In the genomic region with DNA sequence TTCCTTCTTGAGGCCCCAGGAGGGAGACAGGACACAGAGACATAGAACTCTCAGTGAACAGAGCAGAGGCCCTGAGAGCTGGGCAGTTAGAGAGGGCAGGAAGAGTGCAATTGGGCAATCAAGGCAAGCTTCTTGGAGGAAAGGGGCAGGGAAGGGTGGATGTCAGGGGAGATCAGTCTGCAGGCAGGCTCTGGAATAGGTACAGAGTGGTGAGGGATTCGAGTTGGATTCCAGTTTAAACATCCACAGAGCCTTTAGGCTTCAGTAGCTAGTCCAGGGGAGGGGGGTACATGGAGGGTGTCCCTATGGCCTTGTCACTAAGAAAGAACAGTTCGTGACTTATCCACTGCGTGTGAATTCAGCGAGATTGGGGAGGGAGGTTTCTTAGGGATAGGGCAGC, we compare ENCODE assay signal across 15 cellular contexts. TPM values are rescaled to one million over a fixed set of nuclear protein-coding genes. Genes with fewer than 3 reads are reported as not detected.
"Had no signal": no experiment of that assay in that cellular context is flagged by ENCODE, and none has a peak within 500 bp of the region (broad histone marks: within the 10 kb centered on the region; RNA-seq: fewer than 3 reads in every experiment).

No MANE protein-coding gene starts in this region.

- DNase-seq: activated gamma-delta T cell; activated T-cell treated with anti-CD3 and anti-CD28 coated beads, Interleukin-2, amount 50 U/mL, for 72 hours; effector CD4-positive, alpha-beta T cell; esophagus squamous epithelium; naive thymus-derived CD4-positive, alpha-beta T cell; spleen; stimulated activated naive CD4-positive, alpha-beta T cell had no signal

- H3K9me3 Mint-ChIP-seq: activated T-cell treated with anti-CD3 and anti-CD28 coated beads, Interleukin-2, amount 50 U/mL, for 72 hours; memory B cell had no signal

- H3K27ac Mint-ChIP-seq: activated naive CD8-positive, alpha-beta T cell; activated T-cell treated with anti-CD3 and anti-CD28 coated beads, Interleukin-2, amount 50 U/mL, for 72 hours; memory B cell; naive thymus-derived CD4-positive, alpha-beta T cell had no signal

- H3K36me3 Mint-ChIP-seq: activated naive CD8-positive, alpha-beta T cell; memory B cell; naive thymus-derived CD4-positive, alpha-beta T cell had no signal

- H3K36me3 ChIP-seq: esophagus squamous epithelium, spleen had no signal

- H3K4me3 Mint-ChIP-seq: activated naive CD8-positive, alpha-beta T cell; memory B cell had no signal

- H3K9me3 ChIP-seq: esophagus squamous epithelium, spleen had no signal

- ATAC-seq: activated T-cell treated with anti-CD3 and anti-CD28 coated beads, Interleukin-2, amount 50 U/mL, for 72 hours; naive thymus-derived CD4-positive, alpha-beta T cell had no signal

- H3K27ac ChIP-seq: esophagus squamous epithelium, spleen had no signal

RNA-seq across cellular contexts. Expression of a gene that starts 2.0 kb away (rescaled TPM):
- total RNA-seq: activated CD8-positive, alpha-beta memory T cell treated with anti-CD3 and anti-CD28 coated beads for 36 hours; activated T-cell treated with anti-CD3 and anti-CD28 coated beads, Interleukin-2, amount 50 U/mL, for 72 hours; cerebellum; esophagus squamous epithelium; liver; mucosa of gallbladder; naive thymus-derived CD4-positive, alpha-beta T cell; renal cortical epithelial cell; spleen; ureter had no signal
- polyA plus RNA-seq: naive thymus-derived CD4-positive, alpha-beta T cell; spleen had no signal

RNA-seq across cellular contexts. Expression of a gene that starts 9.5 kb away (rescaled TPM):
- total RNA-seq: activated CD8-positive, alpha-beta memory T cell treated with anti-CD3 and anti-CD28 coated beads for 36 hours; activated T-cell treated with anti-CD3 and anti-CD28 coated beads, Interleukin-2, amount 50 U/mL, for 72 hours; cerebellum; esophagus squamous epithelium; liver; mucosa of gallbladder; naive thymus-derived CD4-positive, alpha-beta T cell; renal cortical epithelial cell; spleen; ureter had no signal
- polyA plus RNA-seq: liver; naive thymus-derived CD4-positive, alpha-beta T cell; spleen had no signal
